20 cellular contexts compared by ENCODE assay signal in genomic region chrX:155333701-155334100, GRCh38. TPM values are rescaled to one million over a fixed set of nuclear protein-coding genes. Genes with fewer than 3 reads are reported as not detected.
DNase-seq lines count a peak whose midpoint lies in the region; ATAC-seq and TF ChIP-seq lines count a peak whose summit lies in the region.
"Had no signal": no experiment of that assay in that cellular context is flagged by ENCODE, and none has a peak within 500 bp of the region (broad histone marks: within the 10 kb centered on the region; RNA-seq: fewer than 3 reads in every experiment).

No MANE protein-coding gene starts in this region.

- no peaks in the 10 kb centered on the region for H3K36me3 Mint-ChIP-seq in stimulated activated naive CD8-positive, alpha-beta T cell treated with anti-CD3 and anti-CD28 coated beads, Interleukin-15, Interleukin-2, amounts not matched to agents 100 ng/mL and 50 ng/mL, for 24 hours (ENCODE audit: low read depth)
- H3K36me3 Mint-ChIP-seq: CD8-positive, alpha-beta T cell had no signal

- no peaks in the 10 kb centered on the region for H3K27me3 ChIP-seq in right cardiac atrium (ENCODE audit: control insufficient read depth, insufficient read depth)
- H3K27me3 ChIP-seq in skeletal muscle tissue (ENCODE audit: control insufficient read depth in 3 of 3, insufficient read depth in 3 of 3, low read length in 3 of 3) = no peaks in the 10 kb centered on the region
- H3K27me3 ChIP-seq: body of pancreas, Peyer's patch had no signal

- H3K4me1 ChIP-seq in right cardiac atrium (ENCODE audit: control insufficient read depth, insufficient read depth, low read length) (no peaks in the 10 kb centered on the region), skeletal muscle tissue (ENCODE audit: control insufficient read depth in 3 of 3, insufficient read depth in 3 of 3, low read length in 3 of 3) (no peaks in the 10 kb centered on the region), mucosa of descending colon (ENCODE audit: low read depth) (no peaks in the 10 kb centered on the region)
- H3K4me1 ChIP-seq: body of pancreas, Peyer's patch had no signal

- H3K4me3 ChIP-seq in right cardiac atrium (ENCODE audit: low read length) = peak overlapping the region; percentile 75
- peak overlapping the region in 2 of 3 donors; percentile 35 to 67 for H3K4me3 ChIP-seq in skeletal muscle tissue (ENCODE audit: low read length in 3 of 3)
- no peak overlapping the region for H3K4me3 ChIP-seq in mucosa of descending colon
- H3K4me3 ChIP-seq: body of pancreas had no signal

- intact Hi-C loops in right cardiac atrium (cut with DNase I) (no loop called here), mucosa of descending colon (cut with DNase I, micrococcal nuclease) (no loop called here)

- H3K9me3 ChIP-seq in right cardiac atrium (ENCODE audit: control insufficient read depth, low read length) (no peaks in the 10 kb centered on the region), skeletal muscle tissue (ENCODE audit: control insufficient read depth in 3 of 3, low read length in 3 of 3) (no peaks in the 10 kb centered on the region), mucosa of descending colon (no peaks in the 10 kb centered on the region)
- H3K9me3 ChIP-seq: body of pancreas, Peyer's patch had no signal

- no peaks in the 10 kb centered on the region for H3K27me3 Mint-ChIP-seq in stimulated activated naive CD8-positive, alpha-beta T cell treated with anti-CD3 and anti-CD28 coated beads, Interleukin-15, Interleukin-2, amounts not matched to agents 100 ng/mL and 50 ng/mL, for 24 hours

- H3K9me3 Mint-ChIP-seq in stimulated activated naive CD8-positive, alpha-beta T cell treated with anti-CD3 and anti-CD28 coated beads, Interleukin-15, Interleukin-2, amounts not matched to agents 100 ng/mL and 50 ng/mL, for 24 hours = no peaks in the 10 kb centered on the region
- H3K9me3 Mint-ChIP-seq: CD8-positive, alpha-beta T cell had no signal

- peaks cover 4% of the 10 kb centered on the region for H3K4me1 Mint-ChIP-seq in stimulated activated naive CD8-positive, alpha-beta T cell treated with anti-CD3 and anti-CD28 coated beads, Interleukin-15, Interleukin-2, amounts not matched to agents 100 ng/mL and 50 ng/mL, for 24 hours (ENCODE audit: low read depth)

- H3K36me3 ChIP-seq in skeletal muscle tissue (ENCODE audit: control insufficient read depth in 3 of 3, insufficient read depth in 3 of 3, low read length in 3 of 3) = no peaks in the 10 kb centered on the region
- H3K36me3 ChIP-seq in mucosa of descending colon (ENCODE audit: low read depth) = no peaks in the 10 kb centered on the region
- H3K36me3 ChIP-seq: Peyer's patch had no signal

- H3K9ac ChIP-seq in skeletal muscle tissue (ENCODE audit: low read depth in 1 of 3, low read length in 3 of 3) = peak overlapping the region in 2 of 3 donors; percentile 25 to 33

- no peak for DNase-seq in stimulated activated naive CD8-positive, alpha-beta T cell treated with anti-CD3 and anti-CD28 coated beads, Interleukin-15, Interleukin-2, amounts not matched to agents 100 U/mL and 50 U/mL, for 24 hours
- DNase-seq in right cardiac atrium = no peak
- DNase-seq in mucosa of descending colon = no peak
- no peak for DNase-seq in NCI-H146 treated with DMSO at 0.1 percent for 48 hours (lab: John Stamatoyannopoulos, UW; ENCODE audit: unreplicated experiment)
- no peak for DNase-seq in NCI-H446 (lab: John Stamatoyannopoulos, UW)
- no peak for DNase-seq in AML-193 (lab: John Stamatoyannopoulos, UW)
- DNase-seq: ACHN; activated CD4-positive, alpha-beta T cell treated with anti-CD3 and anti-CD28 coated beads, Interleukin-2, amount 50 U/mL, for 4 hours; activated naive CD4-positive, alpha-beta T cell treated with anti-CD3 and anti-CD28 coated beads, Interleukin-2, amount 50 U/mL, for 16 hours; body of pancreas; CD8-positive, alpha-beta T cell; head of caudate nucleus; midbrain; NCI-H1417 treated with DMSO at 0.1 percent for 48 hours; Peyer's patch; SW 1271 had no signal

- no peak overlapping the region for H3K27ac Mint-ChIP-seq in stimulated activated naive CD8-positive, alpha-beta T cell treated with anti-CD3 and anti-CD28 coated beads, Interleukin-15, Interleukin-2, amounts not matched to agents 100 ng/mL and 50 ng/mL, for 24 hours
- H3K27ac Mint-ChIP-seq: CD8-positive, alpha-beta T cell had no signal

- no peak for ATAC-seq in stimulated activated naive CD8-positive, alpha-beta T cell treated with anti-CD3 and anti-CD28 coated beads, Interleukin-15, Interleukin-2, amounts not matched to agents 100 U/mL and 50 U/mL, for 24 hours
- ATAC-seq in right cardiac atrium (no peak), mucosa of descending colon (no peak)
- ATAC-seq: CD8-positive, alpha-beta T cell had no signal

- H3K27ac ChIP-seq in right cardiac atrium (ENCODE audit: low read length) (no peak overlapping the region), skeletal muscle tissue (ENCODE audit: low read depth, low read length) (peak overlapping the region; percentile 55)
- H3K27ac ChIP-seq: body of pancreas had no signal

- peak overlapping the region; percentile 26 for H3K4me3 Mint-ChIP-seq in stimulated activated naive CD8-positive, alpha-beta T cell treated with anti-CD3 and anti-CD28 coated beads, Interleukin-15, Interleukin-2, amounts not matched to agents 100 ng/mL and 50 ng/mL, for 24 hours
- H3K4me3 Mint-ChIP-seq: CD8-positive, alpha-beta T cell had no signal

- no peak for TF ChIP-seq CTCF in mucosa of descending colon (IDR thresholded peaks at IDR 0.05)

- WGBS in right cardiac atrium = 37% methylated on average over 1 of the region's 1 CpG

RNA-seq across cellular contexts. Expression of gene CLIC2, which starts 0.7 kb away (rescaled TPM):
- total RNA-seq in right cardiac atrium (10 to 100 TPM; 13.0 to 23.3 (median 19.6) TPM), skeletal muscle tissue (3.1 TPM), mucosa of descending colon (10 to 100 TPM in 1 of 3 donors, 1 to 10 TPM in 2; 3.3 to 13.1 (median 8.3) TPM)
- polyA plus RNA-seq in right cardiac atrium = 7.7 TPM
- total RNA-seq: CD8-positive, alpha-beta T cell had no signal

RNA-seq across cellular contexts. Expression of gene F8A2, which starts 48.2 kb away (rescaled TPM):
- total RNA-seq in right cardiac atrium (not detected), skeletal muscle tissue (not detected), mucosa of descending colon (not detected)
- polyA plus RNA-seq in right cardiac atrium = not detected
- total RNA-seq: CD8-positive, alpha-beta T cell; Daoy had no signal
- polyA plus RNA-seq: small intestine had no signal
